Comparison of ENCODE assay signal across 8 cellular contexts in the genomic region with DNA sequence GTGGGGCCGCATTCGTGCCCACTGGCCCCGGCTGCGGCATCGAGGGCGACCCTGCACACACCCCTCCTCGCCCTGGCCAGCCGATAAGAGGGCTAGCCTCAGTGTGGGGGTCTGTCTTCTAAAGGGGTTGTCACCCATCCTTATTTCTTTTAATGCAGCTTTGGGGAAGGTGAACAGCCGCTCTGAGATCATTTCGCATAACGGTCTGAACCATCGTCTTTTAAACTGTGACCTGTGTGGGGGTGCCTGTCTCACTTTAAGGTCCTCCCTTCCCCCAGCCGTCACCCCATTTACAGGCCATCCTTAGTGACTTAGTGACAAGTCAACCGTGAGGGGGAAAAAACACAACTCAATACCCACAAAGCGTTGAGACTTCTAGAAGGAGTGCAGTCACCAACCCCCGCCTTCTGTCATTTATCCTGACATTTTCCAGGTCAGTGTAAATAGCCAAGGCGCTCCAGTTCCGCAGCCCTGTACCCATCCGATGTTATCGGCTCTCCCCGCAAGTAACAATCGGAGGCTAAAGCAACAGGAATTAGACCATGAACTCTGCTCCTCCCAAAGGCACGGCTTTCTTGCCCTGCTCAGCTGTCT. TPM values are rescaled to one million over a fixed set of nuclear protein-coding genes. Genes with fewer than 3 reads are reported as not detected.
DNase-seq lines count a peak whose midpoint lies in the region; ATAC-seq and TF ChIP-seq lines count a peak whose summit lies in the region.

No MANE protein-coding gene starts in this region.

- peaks cover 2 to 6% of the 10 kb centered on the region in 2 donors for H3K4me1 ChIP-seq in neuronal stem cell (ENCODE audit: control insufficient read depth in 2 of 2, insufficient read depth in 1 of 2, low read depth in 1 of 2, low read length in 2 of 2)

- peaks cover 0 to 4% of the 10 kb centered on the region in 2 donors for H3K36me3 Mint-ChIP-seq in CD14-positive monocyte
- no peaks in the 10 kb centered on the region for H3K36me3 Mint-ChIP-seq in activated CD4-positive, alpha-beta memory T cell treated with anti-CD3 and anti-CD28 coated beads for 36 hours

- H2BK12ac ChIP-seq in neuronal stem cell (ENCODE audit: low read length) = peak overlapping the region; percentile 8

- H3K27ac Mint-ChIP-seq in CD14-positive monocyte = peak overlapping the region in 3 of 7 donors; percentile 42 to 81 (median 45)
- no peak overlapping the region for H3K27ac Mint-ChIP-seq in activated CD4-positive, alpha-beta memory T cell treated with anti-CD3 and anti-CD28 coated beads for 36 hours

- peaks cover 19 to 41% (median 27%) of the 10 kb centered on the region in 3 donors for H3K27me3 Mint-ChIP-seq in CD14-positive monocyte (ENCODE audit: low read depth in 3 of 3)
- peaks cover 41% of the 10 kb centered on the region for H3K27me3 Mint-ChIP-seq in activated CD4-positive, alpha-beta memory T cell treated with anti-CD3 and anti-CD28 coated beads for 36 hours

- H3K9me3 Mint-ChIP-seq in CD14-positive monocyte = peaks cover 0 to 9% (median 0%) of the 10 kb centered on the region in 7 donors
- no peaks in the 10 kb centered on the region for H3K9me3 Mint-ChIP-seq in activated CD4-positive, alpha-beta memory T cell treated with anti-CD3 and anti-CD28 coated beads for 36 hours

- H3K23ac ChIP-seq in neuronal stem cell (ENCODE audit: low read depth, low read length, poor library complexity) = peak overlapping the region; percentile 90

- H3K14ac ChIP-seq in neuronal stem cell (ENCODE audit: low read length) = peak overlapping the region; percentile 51

- ATAC-seq in HG03432 (IDR thresholded peaks at IDR 0.05; ENCODE audit: unreplicated experiment) = peak; percentile 9

- H3K36me3 ChIP-seq in neuronal stem cell (replicated peaks in 1 of 2; ENCODE audit: control insufficient read depth in 2 of 2, insufficient read depth in 2 of 2, low read length in 2 of 2) = no peaks in the 10 kb centered on the region

- no peak overlapping the region for H3K4ac ChIP-seq in neuronal stem cell (ENCODE audit: low read length)

- H3K18ac ChIP-seq in neuronal stem cell (ENCODE audit: low read length) = peak overlapping the region; percentile 95

- H3K79me1 ChIP-seq in neuronal stem cell (ENCODE audit: low read depth, low read length) = peaks cover 5% of the 10 kb centered on the region

- no peak for DNase-seq in CD14-positive monocyte (ENCODE audit: low spot score)
- DNase-seq in activated CD4-positive, alpha-beta memory T cell treated with anti-CD3 and anti-CD28 coated beads for 36 hours = peak; percentile 10
- DNase-seq in germinal center (ENCODE audit: low spot score) = peak; percentile 31
- no peak for DNase-seq in neuronal stem cell (ENCODE audit: low spot score)
- DNase-seq in NCI-H1436 treated with DMSO at 0.1 percent for 48 hours (lab: John Stamatoyannopoulos, UW) = no peak
- DNase-seq in DMS 273 treated with DMSO at 0.1 percent for 48 hours (lab: John Stamatoyannopoulos, UW) = no peak

- peaks cover 0 to 13% of the 10 kb centered on the region in 2 donors for H3K9me3 ChIP-seq in neuronal stem cell (replicated peaks in 1 of 2; ENCODE audit: control insufficient read depth in 2 of 2, insufficient read depth in 1 of 2, low read depth in 1 of 2, low read length in 2 of 2)

- peak overlapping the region; percentile 91 for H2BK5ac ChIP-seq in neuronal stem cell (ENCODE audit: low read length)

- H3K4me3 Mint-ChIP-seq in CD14-positive monocyte = peak overlapping the region; percentile 89 to 95
- H3K4me3 Mint-ChIP-seq in activated CD4-positive, alpha-beta memory T cell treated with anti-CD3 and anti-CD28 coated beads for 36 hours = peak overlapping the region; percentile 72

- intact Hi-C loops in CD14-positive monocyte (cut with micrococcal nuclease) = no loop called here
- intact Hi-C loops in activated CD4-positive, alpha-beta memory T cell treated with anti-CD3 and anti-CD28 coated beads for 36 hours (cut with micrococcal nuclease) = no loop called here

- H4K91ac ChIP-seq in neuronal stem cell (ENCODE audit: low read depth, low read length, poor library complexity) = no peak overlapping the region

- peaks cover 15% of the 10 kb centered on the region for H3K4me1 Mint-ChIP-seq in CD14-positive monocyte
- peaks cover 10% of the 10 kb centered on the region for H3K4me1 Mint-ChIP-seq in activated CD4-positive, alpha-beta memory T cell treated with anti-CD3 and anti-CD28 coated beads for 36 hours (ENCODE audit: low read depth)

- no peak overlapping the region for H2BK120ac ChIP-seq in neuronal stem cell (ENCODE audit: low read depth, low read length)

- TF ChIP-seq POLR2A in GM19099 (IDR thresholded peaks at IDR 0.05; ENCODE audit: extremely low read depth, insufficient read length, low read depth) = peak; percentile 54

- H2AK5ac ChIP-seq in neuronal stem cell (ENCODE audit: low read depth, low read length) = no peak overlapping the region

- POLR2A ChIA-PET in activated CD4-positive, alpha-beta memory T cell treated with anti-CD3 and anti-CD28 coated beads for 36 hours (lab: Charles Lee) = no interaction called here

- peak overlapping the region; percentile 55 for H2BK15ac ChIP-seq in neuronal stem cell (ENCODE audit: low read length)

- H3K27ac ChIP-seq in neuronal stem cell (replicated peaks; ENCODE audit: low read length) = peak overlapping the region; percentile 49

- no peak overlapping the region for H4K8ac ChIP-seq in neuronal stem cell (ENCODE audit: low read depth, low read length)

- CTCF ChIA-PET in activated CD4-positive, alpha-beta memory T cell treated with anti-CD3 and anti-CD28 coated beads for 36 hours (lab: Charles Lee) = interaction anchor here (1.0 kb wide), 1 partner anchor 46 kb away, joined by 3 read pairs; no protein-coding TSS in a partner anchor

- H3K4me3 ChIP-seq in neuronal stem cell (ENCODE audit: low read length in 2 of 2) = peak overlapping the region; percentile 90 to 99

- H3K4me2 ChIP-seq in neuronal stem cell (ENCODE audit: insufficient read depth, low read length, poor library complexity, severe bottlenecking) = peak overlapping the region; percentile 99

- no peaks in the 10 kb centered on the region for H3K27me3 ChIP-seq in neuronal stem cell (ENCODE audit: control insufficient read depth in 3 of 3, insufficient read depth in 3 of 3, low read depth in 1 of 3, low read length in 3 of 3)

- H2AFZ ChIP-seq in neuronal stem cell (ENCODE audit: low read length) = peak overlapping the region; percentile 91

- WGBS in neuronal stem cell (ENCODE audit: extremely low coverage in 2 of 2, insufficient read length in 2 of 2, insufficient replicate concordance in 1 of 2), 2 donors = no CpG with 5 or more reads among the region's 23 CpGs

- no peak for TF ChIP-seq CTCF in CD14-positive monocyte (IDR thresholded peaks at IDR 0.05)

- H3K9ac ChIP-seq in neuronal stem cell (ENCODE audit: low read depth, low read length, poor library complexity) = peak overlapping the region; percentile 83

RNA-seq across cellular contexts. Expression of gene DENND5B, which starts 0.5 kb away (rescaled TPM):
- polyA plus RNA-seq in CD14-positive monocyte = under 1 TPM; 0.23 to 0.36 TPM
- under 1 TPM; 0.10 to 0.17 TPM for total RNA-seq in activated CD4-positive, alpha-beta memory T cell treated with anti-CD3 and anti-CD28 coated beads for 36 hours
- polyA plus RNA-seq in neuronal stem cell (2013, experiment 1 of 2) = 24.4 TPM
- polyA plus RNA-seq in neuronal stem cell (2013, experiment 2 of 2) = 25.9 TPM

Comparison
In these comparisons a context has a peak if more than half of its experiments do, and no peak if none do; other contexts are left out.
1. DNase-seq: peak in activated CD4-positive, alpha-beta memory T cell treated with anti-CD3 and anti-CD28 coated beads for 36 hours (single experiment) and germinal center (single experiment); none in CD14-positive monocyte (single experiment), neuronal stem cell (single experiment), NCI-H1436 treated with DMSO at 0.1 percent for 48 hours (single experiment) and DMS 273 treated with DMSO at 0.1 percent for 48 hours (single experiment).